In genomic region chr15:70089692-70089971, GRCh38 we compare ENCODE assay signal across 1 cellular context.
TF ChIP-seq lines count a peak whose summit lies in the region.

No MANE protein-coding gene starts in this region.

TF ChIP-seq in GM23338, 12 proteins besides CTCF, POLR2A, EP300 and RAD21 (continued from another document):
- TF ChIP-seq ZNF462 (CRISPR knock-in tag; IDR thresholded peaks at IDR 0.05) (no peak), CREB1 (CRISPR knock-in tag; IDR thresholded peaks at IDR 0.05; ENCODE audit: low read depth) (no peak), JUNB (IDR thresholded peaks at IDR 0.05; ENCODE audit: unreplicated experiment) (no peak), REST (IDR thresholded peaks at IDR 0.05; ENCODE audit: unreplicated experiment) (no peak)
